29 cellular contexts compared by ENCODE assay signal in the genomic region with DNA sequence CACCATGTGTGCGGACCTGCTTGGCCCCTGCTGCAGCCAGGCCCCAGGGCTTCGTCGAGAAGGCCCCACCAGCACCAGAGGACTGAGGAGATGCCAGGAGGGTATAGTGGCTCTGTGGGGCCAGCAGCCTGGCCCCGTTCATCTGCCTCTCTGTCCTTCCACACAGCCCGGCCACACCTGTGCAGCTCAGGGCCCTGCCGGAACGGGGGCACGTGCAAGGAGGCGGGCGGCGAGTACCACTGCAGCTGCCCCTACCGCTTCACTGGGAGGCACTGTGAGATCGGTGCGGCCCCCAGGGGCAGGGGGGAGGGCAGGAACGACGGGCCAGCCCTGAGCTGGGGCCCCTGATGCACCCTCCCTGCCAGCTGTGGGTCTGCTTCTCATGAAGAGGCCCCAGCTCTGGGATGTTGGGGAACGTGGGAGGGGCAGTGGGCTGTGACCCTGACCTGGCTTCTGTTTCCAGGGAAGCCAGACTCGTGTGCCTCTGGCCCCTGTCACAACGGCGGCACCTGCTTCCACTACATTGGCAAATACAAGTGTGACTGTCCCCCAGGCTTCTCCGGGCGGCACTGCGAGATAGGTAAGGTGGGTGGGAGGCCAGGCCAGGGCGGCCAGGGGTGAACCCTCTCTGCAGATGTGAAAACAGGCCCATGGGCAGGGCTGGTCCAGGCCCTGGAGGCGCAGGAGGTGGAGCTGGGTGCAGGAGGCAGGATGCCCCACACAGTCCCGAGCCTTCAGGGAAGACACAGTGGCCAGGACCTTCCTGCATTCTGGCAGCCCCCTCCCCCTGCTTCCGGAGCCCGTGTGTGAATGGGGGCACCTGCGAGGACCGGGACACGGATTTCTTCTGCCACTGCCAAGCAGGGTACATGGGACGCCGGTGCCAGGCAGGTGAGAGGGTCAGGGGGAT. TPM values are rescaled to one million over a fixed set of nuclear protein-coding genes. Genes with fewer than 3 reads are reported as not detected.
DNase-seq lines count a peak whose midpoint lies in the region; ATAC-seq and TF ChIP-seq lines count a peak whose summit lies in the region.
"Had no signal": no experiment of that assay in that cellular context is flagged by ENCODE, and none has a peak within 500 bp of the region (broad histone marks: within the 10 kb centered on the region; RNA-seq: fewer than 3 reads in every experiment).

No MANE protein-coding gene starts in this region.

- peak overlapping the region; percentile 22; the same call in 1 of the 2 replicates for H3K4me2 ChIP-seq in OCI-LY3 (ENCODE audit: low read length)
- H3K4me2 ChIP-seq: KMS-11, PC-9, smooth muscle cell had no signal

- no peak overlapping the region for H3K9ac ChIP-seq in OCI-LY3 (ENCODE audit: low read length)
- H3K9ac ChIP-seq: KMS-11 had no signal

- DNase-seq in activated effector memory CD4-positive, alpha-beta T cell treated with anti-CD3 and anti-CD28 coated beads, Interleukin-2, amount 50 U/mL, for 16 hours: peak; percentile 43
- no peak for DNase-seq in activated effector memory CD4-positive, alpha-beta T cell treated with Interleukin-2 at 50 U/mL for 16 hours
- peak; percentile 28 for DNase-seq in lung (ENCODE audit: low spot score)
- DNase-seq in suprapubic skin (ENCODE audit: low spot score in 2 of 2): peak; percentile 57 to 74
- DNase-seq in A673 (ENCODE audit: low spot score): no peak
- DNase-seq in MV-4-11 (lab: John Stamatoyannopoulos, UW): no peak
- DNase-seq: activated CD4-positive, alpha-beta T cell treated with anti-CD3 and anti-CD28 coated beads for 4 hours; activated naive CD8-positive, alpha-beta T cell treated with anti-CD3 and anti-CD28 coated beads, Interleukin-2, amount 50 U/mL, for 24 hours; AML-193; caudate nucleus; cortex of kidney; DMS 273 treated with DMSO at 0.1 percent for 48 hours; erythroblast; MG63; natural killer cell; NCI-H1930; NCI-H524 treated with DMSO at 0.1 percent for 48 hours; NK-92 treated with Interleukin-12 subunit alpha and Interleukin-12 subunit beta, amount 100 ng/mL, for 24 hours; occipital lobe; PC-9; SHP77 treated with DMSO at 0.1 percent for 48 hours; stimulated activated CD4-positive, alpha-beta T cell treated with anti-CD3 and anti-CD28 coated beads, Interleukin-1b, Interleukin-23, amount 100 ng/mL, for 48 hours; stimulated activated naive CD4-positive, alpha-beta T cell treated with Interleukin-2 at 50 U/mL for 16 hours; uterus had no signal

- no peak overlapping the region for H2AFZ ChIP-seq in OCI-LY3 (ENCODE audit: low read depth, low read length)
- H2AFZ ChIP-seq: PC-9 had no signal

- no peak for TF ChIP-seq EP300 in suprapubic skin (IDR thresholded peaks at IDR 0.05)

- BruUV-seq in A673 (replicated peaks; lab: Mats Ljungman, UMichigan): no TSS peak

- WGBS in lung, 2 donors: 94 to 96% methylated on average over 31 to 33 of the region's 33 CpGs
- whole genome bisulfite sequencing in suprapubic skin: 83% methylated on average over 15 of the region's 33 CpGs

- H3K9me3 ChIP-seq in OCI-LY3 (ENCODE audit: insufficient read depth, low read length) (no peaks in the 10 kb centered on the region), lung (ENCODE audit: control insufficient read depth in 2 of 2, insufficient read depth in 1 of 2, low read length in 1 of 2) (no peaks in the 10 kb centered on the region), suprapubic skin (no peaks in the 10 kb centered on the region), A673 (ENCODE audit: low read depth, low read length, poor library complexity, severe bottlenecking) (no peaks in the 10 kb centered on the region)
- H3K9me3 ChIP-seq: MG63, uterus had no signal

- no peak overlapping the region for H3K4me3 ChIP-seq in OCI-LY3 (ENCODE audit: low read length)
- no peak overlapping the region for H3K4me3 ChIP-seq in lung
- H3K4me3 ChIP-seq in suprapubic skin: no peak overlapping the region
- H3K4me3 ChIP-seq in A673 (ENCODE audit: low read depth, low read length, poor library complexity, severe bottlenecking): no peak overlapping the region
- H3K4me3 ChIP-seq: MG63, PC-9, smooth muscle cell, uterus had no signal

- H3K27me3 ChIP-seq in OCI-LY3 (ENCODE audit: low read depth, low read length) (no peaks in the 10 kb centered on the region), lung (ENCODE audit: control insufficient read depth, insufficient read depth) (no peaks in the 10 kb centered on the region), suprapubic skin (no peaks in the 10 kb centered on the region), A673 (replicated peaks; ENCODE audit: insufficient read depth, low read depth, low read length, poor library complexity) (no peaks in the 10 kb centered on the region)
- H3K27me3 ChIP-seq: MG63, uterus had no signal

- no peaks in the 10 kb centered on the region for H3K79me2 ChIP-seq in OCI-LY3 (ENCODE audit: low read length)

- H3K36me3 ChIP-seq in OCI-LY3 (replicated peaks; ENCODE audit: low read depth, low read length): no peaks in the 10 kb centered on the region
- peaks cover 0 to 45% of the 10 kb centered on the region in 2 donors for H3K36me3 ChIP-seq in lung (ENCODE audit: control insufficient read depth in 2 of 2, insufficient read depth in 2 of 2, low read length in 2 of 2)
- peaks cover 57% of the 10 kb centered on the region for H3K36me3 ChIP-seq in suprapubic skin
- no peaks in the 10 kb centered on the region for H3K36me3 ChIP-seq in A673 (ENCODE audit: insufficient read depth, low read length, poor library complexity, severe bottlenecking)
- H3K36me3 ChIP-seq: MG63, uterus had no signal

- peaks cover 9% of the 10 kb centered on the region for H3K4me1 ChIP-seq in OCI-LY3 (ENCODE audit: low read length)
- H3K4me1 ChIP-seq in lung (ENCODE audit: control insufficient read depth in 2 of 2, insufficient read depth in 2 of 2, low read length in 2 of 2): no peaks in the 10 kb centered on the region
- H3K4me1 ChIP-seq in suprapubic skin: no peaks in the 10 kb centered on the region
- no peaks in the 10 kb centered on the region for H3K4me1 ChIP-seq in A673 (ENCODE audit: insufficient read depth, low read length, poor library complexity, severe bottlenecking)
- H3K4me1 ChIP-seq: uterus had no signal

- CTCF ChIA-PET in A673 (lab: Charles Lee): no interaction called here

- intact Hi-C loops in A673 (cut with micrococcal nuclease; ENCODE audit: unreplicated experiment): no loop called here

- no peak for ATAC-seq in lung (ENCODE audit: insufficient read depth, low FRiP score)
- no peak for ATAC-seq in HG02852 (IDR thresholded peaks at IDR 0.05; ENCODE audit: unreplicated experiment)
- ATAC-seq: activated naive CD8-positive, alpha-beta T cell treated with anti-CD3 and anti-CD28 coated beads, Interleukin-2, amount 50 U/mL, for 24 hours; natural killer cell had no signal

- H4K20me1 ChIP-seq in OCI-LY3 (ENCODE audit: insufficient read depth, low read length): no peaks in the 10 kb centered on the region

- no peak overlapping the region for H3K27ac ChIP-seq in OCI-LY3 (ENCODE audit: low read length)
- H3K27ac ChIP-seq in lung (ENCODE audit: low read depth in 1 of 2, low read length in 1 of 2): no peak overlapping the region
- H3K27ac ChIP-seq in suprapubic skin: no peak overlapping the region
- H3K27ac ChIP-seq in A673 (ENCODE audit: low read depth, low read length, poor library complexity, severe bottlenecking): no peak overlapping the region
- H3K27ac ChIP-seq: HL-60, KMS-11, PC-9, uterus had no signal

- TF ChIP-seq POLR2A in suprapubic skin (IDR thresholded peaks at IDR 0.05): no peak

- no peak for TF ChIP-seq CTCF in OCI-LY3 (IDR thresholded peaks at IDR 0.05; ENCODE audit: low read depth, low read length)
- TF ChIP-seq CTCF in lung (IDR thresholded peaks at IDR 0.05; ENCODE audit: control extremely low read depth, extremely low read depth): no peak
- no peak for TF ChIP-seq CTCF in suprapubic skin (IDR thresholded peaks at IDR 0.05)
- no peak for TF ChIP-seq CTCF in A673 (conservative IDR thresholded peaks at IDR 0.05; ENCODE audit: low read depth, low read length)

- POLR2A ChIA-PET in A673 (lab: Charles Lee; ENCODE audit: low non-redundant PET): no interaction called here

RNA-seq across cellular contexts. Expression of gene MTERF4, which starts 50.3 kb away (rescaled TPM):
- total RNA-seq in lung (10 to 100 TPM; 24.7 to 50.1 TPM), suprapubic skin (10 to 100 TPM; 30.0 to 81.8 (median 52.4) TPM), A673 (2021) (39.4 and 39.8 TPM in 2 replicates)
- 10 to 100 TPM; 23.5 to 30.3 TPM for polyA plus RNA-seq in lung

RNA-seq across cellular contexts. Expression of gene SNED1, which starts 53.4 kb away (rescaled TPM):
- total RNA-seq in lung (10 to 100 TPM; 57.1 to 74.6 TPM), suprapubic skin (10 to 100 TPM in 3 of 4 donors, 1 to 10 TPM in 1; 5.6 to 31.9 (median 13.2) TPM), A673 (2021) (3.0 and 5.0 TPM in 2 replicates)
- polyA plus RNA-seq in lung: 10 to 100 TPM in 1 of 2 donors, 1 to 10 TPM in 1; 5.9 to 12.3 TPM

Comparison
In these comparisons a context has a peak if more than half of its experiments do, and no peak if none do; other contexts are left out.
1. DNase-seq: peak in activated effector memory CD4-positive, alpha-beta T cell treated with anti-CD3 and anti-CD28 coated beads, Interleukin-2, amount 50 U/mL, for 16 hours (single experiment), lung (single experiment) and suprapubic skin (2 of 2); none in activated effector memory CD4-positive, alpha-beta T cell treated with Interleukin-2 at 50 U/mL for 16 hours (single experiment), A673 (single experiment) and MV-4-11 (single experiment).